Comparison of ENCODE assay signal across 1 cellular context in genomic region chrX:153878285-153878779, GRCh38.
TF ChIP-seq lines count a peak whose summit lies in the region.

No MANE protein-coding gene starts in this region.

TF ChIP-seq in GM23338, 12 proteins besides CTCF, POLR2A, EP300 and RAD21:
- TF ChIP-seq STAT1 (IDR thresholded peaks at IDR 0.05; ENCODE audit: unreplicated experiment), result no peak
- no peak for TF ChIP-seq ZNF114 (CRISPR knock-in tag; IDR thresholded peaks at IDR 0.05)
- no peak for TF ChIP-seq ZNF462 (CRISPR knock-in tag; IDR thresholded peaks at IDR 0.05)
- no peak for TF ChIP-seq REST (IDR thresholded peaks at IDR 0.05; ENCODE audit: unreplicated experiment)
- no peak for TF ChIP-seq EZH2 (IDR thresholded peaks at IDR 0.05; ENCODE audit: low read depth, unreplicated experiment)
- no peak for TF ChIP-seq CREB1 (CRISPR knock-in tag; IDR thresholded peaks at IDR 0.05; ENCODE audit: low read depth)
- TF ChIP-seq JUNB (IDR thresholded peaks at IDR 0.05; ENCODE audit: unreplicated experiment), result no peak
- no peak for TF ChIP-seq ETS1 (IDR thresholded peaks at IDR 0.05)
- TF ChIP-seq POLR2AphosphoS5 (IDR thresholded peaks at IDR 0.05; ENCODE audit: low read depth), result no peak
- no peak for TF ChIP-seq NANOG (IDR thresholded peaks at IDR 0.05; ENCODE audit: borderline replicate concordance)
- no peak for TF ChIP-seq ZNF331 (CRISPR knock-in tag; IDR thresholded peaks at IDR 0.05; ENCODE audit: low read depth)
- no peak for TF ChIP-seq EZH2phosphoT487 (IDR thresholded peaks at IDR 0.05; ENCODE audit: unreplicated experiment)
